14 cellular contexts compared by ENCODE assay signal in genomic region chr14:104075530-104076151, GRCh38. TPM values are rescaled to one million over a fixed set of nuclear protein-coding genes. Genes with fewer than 3 reads are reported as not detected.
DNase-seq lines count a peak whose midpoint lies in the region; ATAC-seq, FAIRE-seq and TF ChIP-seq lines count a peak whose summit lies in the region.
"Had no signal": no experiment of that assay in that cellular context is flagged by ENCODE, and none has a peak within 500 bp of the region (broad histone marks: within the 10 kb centered on the region; RNA-seq: fewer than 3 reads in every experiment).

No MANE protein-coding gene starts in this region.

- H3K4me3 Mint-ChIP-seq in activated naive CD4-positive, alpha-beta T cell treated with anti-CD3 and anti-CD28 coated beads, Interleukin-2, amount 50 U/mL, for 24 hours = no peak overlapping the region
- H3K4me3 Mint-ChIP-seq in CD4-positive, alpha-beta memory T cell = no peak overlapping the region
- H3K4me3 Mint-ChIP-seq: activated naive CD8-positive, alpha-beta T cell treated with anti-CD3 and anti-CD28 coated beads for 36 hours had no signal

- 53% methylated on average over 6 of the region's 6 CpGs; no CpG with 5 or more reads in 1 of the 2 experiments for WGBS in H1 (ENCODE audit: extremely low coverage in 1 of 2, insufficient coverage in 1 of 2, insufficient read length in 1 of 2, insufficient replicate concordance in 2 of 2, low coverage in 1 of 2, low lambda C conversion rate in 2 of 2, missing lambda C conversion rate in 1 of 2), 2 experiments
- 29% methylated on average over 6 of the region's 6 CpGs for WGBS in smooth muscle cell (ENCODE audit: low lambda C conversion rate)

- peaks cover 21% of the 10 kb centered on the region for H3K4me1 Mint-ChIP-seq in activated naive CD4-positive, alpha-beta T cell treated with anti-CD3 and anti-CD28 coated beads, Interleukin-2, amount 50 U/mL, for 24 hours
- peaks cover 14 to 25% (median 21%) of the 10 kb centered on the region in 4 donors for H3K4me1 Mint-ChIP-seq in CD4-positive, alpha-beta memory T cell

- intact Hi-C loops in CD4-positive, alpha-beta memory T cell (cut with micrococcal nuclease) = loop anchor here (5.0 kb wide), 1 partner anchor 322 kb away; no protein-coding TSS in a partner anchor

- POLR2A ChIA-PET in H1 (lab: Charles Lee; ENCODE audit: partially characterized antibody) = no interaction called here
- POLR2A ChIA-PET in CD4-positive, alpha-beta memory T cell (lab: Charles Lee; ENCODE audit: partially characterized antibody) = no interaction called here

- TF ChIP-seq CTCF in H1 (IDR thresholded peaks at IDR 0.05; ENCODE audit: control extremely low read depth in 1 of 3, insufficient read depth in 1 of 3, low read depth in 1 of 3, low read length in 3 of 3) (peak in 2 of 3 experiments; percentile 60 to 65; a peak in 3 of 4 replicates), smooth muscle cell (IDR thresholded peaks at IDR 0.05; ENCODE audit: borderline replicate concordance, insufficient read depth, poor library complexity, severe bottlenecking) (peak; percentile 40), omental fat pad (IDR thresholded peaks at IDR 0.05) (no peak)

- peaks cover 4% of the 10 kb centered on the region for H3K9me3 Mint-ChIP-seq in activated naive CD4-positive, alpha-beta T cell treated with anti-CD3 and anti-CD28 coated beads, Interleukin-2, amount 50 U/mL, for 24 hours
- peaks cover 12 to 13% of the 10 kb centered on the region in 2 donors for H3K9me3 Mint-ChIP-seq in activated naive CD4-positive, alpha-beta T cell treated with anti-CD3 and anti-CD28 coated beads, Interleukin-2, amount 50 U/mL, for 72 hours
- H3K9me3 Mint-ChIP-seq in CD4-positive, alpha-beta memory T cell = peaks cover 3 to 16% (median 13%) of the 10 kb centered on the region in 8 donors

- peak; percentile 90 for FAIRE-seq in H1 (lab: Jason Lieb, UNC)
- FAIRE-seq: GM19239 had no signal

- H3K36me3 ChIP-seq in H1 (ENCODE audit: control insufficient read depth in 2 of 4, insufficient read depth in 4 of 4, low read length in 3 of 4) (no peaks in the 10 kb centered on the region), smooth muscle cell (ENCODE audit: low read depth) (no peaks in the 10 kb centered on the region)
- no peaks in the 10 kb centered on the region for H3K36me3 ChIP-seq in CD4-positive, alpha-beta memory T cell (ENCODE audit: insufficient read depth, low read length)

- H3K79me2 ChIP-seq in H1 (ENCODE audit: control insufficient read depth in 1 of 2, insufficient read depth in 2 of 2, low read length in 2 of 2) = no peaks in the 10 kb centered on the region
- H3K79me2 ChIP-seq in smooth muscle cell (ENCODE audit: low read depth) = no peaks in the 10 kb centered on the region

- H4K5ac ChIP-seq in H1 (ENCODE audit: insufficient read length, low read depth, low read length) = no peak overlapping the region

- H4K8ac ChIP-seq in H1 (ENCODE audit: extremely low read depth, insufficient read depth, low read length) = no peak overlapping the region

- H3K27ac ChIP-seq in H1 (ENCODE audit: low read depth, low read length) (no peak overlapping the region), smooth muscle cell (ENCODE audit: low read depth) (no peak overlapping the region)
- no peak overlapping the region for H3K27ac ChIP-seq in CD4-positive, alpha-beta memory T cell (ENCODE audit: low read depth, low read length)

- H3K4me2 ChIP-seq in H1 (ENCODE audit: insufficient read depth in 1 of 2, low read depth in 2 of 2, low read length in 2 of 2) = no peak overlapping the region
- H3K4me2 ChIP-seq in smooth muscle cell = no peak overlapping the region

- no peak for DNase-seq in activated naive CD4-positive, alpha-beta T cell treated with anti-CD3 and anti-CD28 coated beads, Interleukin-2, amount 50 U/mL, for 72 hours (ENCODE audit: low spot score in 2 of 2)
- DNase-seq in NCI-H128 (lab: John Stamatoyannopoulos, UW; ENCODE audit: unreplicated experiment) (peak; percentile 37), H1 (ENCODE audit: low read depth in 1 of 2, low spot score in 2 of 2) (no peak), smooth muscle cell (lab: John Stamatoyannopoulos, UW; ENCODE audit: unreplicated experiment) (no peak), retina (no peak), omental fat pad (ENCODE audit: low spot score) (no peak)
- DNase-seq in CD4-positive, alpha-beta memory T cell = no peak
- DNase-seq: activated CD4-positive, CD25-positive, alpha-beta regulatory T cell; activated naive CD8-positive, alpha-beta T cell treated with anti-CD3 and anti-CD28 coated beads for 36 hours; Calu3; foreskin melanocyte; NCI-H2081 had no signal

- no peak overlapping the region for H3K4ac ChIP-seq in H1 (replicated peaks; ENCODE audit: insufficient read length, low read depth, low read length)

- H4K20me1 ChIP-seq in H1 (replicated peaks in 1 of 2; ENCODE audit: control insufficient read depth in 1 of 2, insufficient read depth in 2 of 2, low read length in 2 of 2) (no peaks in the 10 kb centered on the region), smooth muscle cell (ENCODE audit: low read depth) (no peaks in the 10 kb centered on the region)

- TF ChIP-seq POLR2A in H1 (IDR thresholded peaks at IDR 0.05; ENCODE audit: control extremely low read depth in 1 of 2, low read depth in 2 of 2, low read length in 2 of 2) = no peak

- no peak overlapping the region for H3K23ac ChIP-seq in H1 (ENCODE audit: insufficient read length)

- CTCF ChIA-PET in H1 (lab: Charles Lee; ENCODE audit: partially characterized antibody) = interaction anchor here (0.6 to 4.6 kb wide), 25 partner anchors 9 to 520 kb away, joined by 3 to 62 read pairs (median 3); partner anchors contain the start of gene ASPG
- CTCF ChIA-PET in CD4-positive, alpha-beta memory T cell (lab: Charles Lee; ENCODE audit: partially characterized antibody) = interaction anchor here (3.2 kb wide), 1 partner anchor 489 kb away, joined by 29 read pairs; no protein-coding TSS in a partner anchor

- H3K36me3 Mint-ChIP-seq in activated naive CD4-positive, alpha-beta T cell treated with anti-CD3 and anti-CD28 coated beads, Interleukin-2, amount 50 U/mL, for 24 hours = no peaks in the 10 kb centered on the region
- H3K36me3 Mint-ChIP-seq in activated naive CD4-positive, alpha-beta T cell treated with anti-CD3 and anti-CD28 coated beads, Interleukin-2, amount 50 U/mL, for 72 hours = peaks cover 4 to 11% of the 10 kb centered on the region in 2 donors
- no peaks in the 10 kb centered on the region for H3K36me3 Mint-ChIP-seq in CD4-positive, alpha-beta memory T cell
- H3K36me3 Mint-ChIP-seq: activated naive CD8-positive, alpha-beta T cell treated with anti-CD3 and anti-CD28 coated beads for 36 hours had no signal

- no peak overlapping the region for H2BK120ac ChIP-seq in H1 (replicated peaks; ENCODE audit: low read depth, low read length)

- H2BK12ac ChIP-seq in H1 (ENCODE audit: low read depth, low read length) = no peak overlapping the region

- no peak for ATAC-seq in activated naive CD4-positive, alpha-beta T cell treated with anti-CD3 and anti-CD28 coated beads, Interleukin-2, amount 50 U/mL, for 72 hours
- no peak for ATAC-seq in omental fat pad (ENCODE audit: low FRiP score)

- TF ChIP-seq RAD21 in H1 (IDR thresholded peaks at IDR 0.05 in 1 of 2, conservative IDR thresholded peaks at IDR 0.05 in 1 of 2; ENCODE audit: low read depth in 2 of 2, low read length in 2 of 2) = peak; percentile 57 to 67

- no peak overlapping the region for H4K91ac ChIP-seq in H1 (replicated peaks; ENCODE audit: insufficient read length, low read length)

- H3K23me2 ChIP-seq in H1 (ENCODE audit: low read depth, low read length) = no peaks in the 10 kb centered on the region

- no peak overlapping the region for H2BK15ac ChIP-seq in H1 (ENCODE audit: low read length)

- H3K14ac ChIP-seq in H1 (ENCODE audit: insufficient read length) = no peak overlapping the region

- H2AFZ ChIP-seq in H1 (ENCODE audit: low read length) (no peak overlapping the region), smooth muscle cell (ENCODE audit: low read depth) (no peak overlapping the region)

- H3K4me1 ChIP-seq in H1 (replicated peaks in 1 of 4; ENCODE audit: control insufficient read depth in 3 of 4, insufficient read depth in 4 of 4, low read length in 3 of 4) (no peaks in the 10 kb centered on the region), smooth muscle cell (ENCODE audit: low read depth) (no peaks in the 10 kb centered on the region)
- peaks cover 21% of the 10 kb centered on the region for H3K4me1 ChIP-seq in CD4-positive, alpha-beta memory T cell (ENCODE audit: insufficient read depth, low read length)

- H3K27me3 Mint-ChIP-seq in activated naive CD4-positive, alpha-beta T cell treated with anti-CD3 and anti-CD28 coated beads, Interleukin-2, amount 50 U/mL, for 24 hours = peaks cover 2% of the 10 kb centered on the region
- peaks cover 0 to 1% of the 10 kb centered on the region in 2 donors for H3K27me3 Mint-ChIP-seq in CD4-positive, alpha-beta memory T cell

- H2BK5ac ChIP-seq in H1 (ENCODE audit: low read depth, low read length) = no peak overlapping the region

- H3K27ac Mint-ChIP-seq in activated naive CD4-positive, alpha-beta T cell treated with anti-CD3 and anti-CD28 coated beads, Interleukin-2, amount 50 U/mL, for 24 hours = peak overlapping the region; percentile 65
- no peak overlapping the region for H3K27ac Mint-ChIP-seq in activated naive CD4-positive, alpha-beta T cell treated with anti-CD3 and anti-CD28 coated beads, Interleukin-2, amount 50 U/mL, for 72 hours
- peak overlapping the region in 3 of 7 donors; percentile 15 to 70 (median 50) for H3K27ac Mint-ChIP-seq in CD4-positive, alpha-beta memory T cell
- H3K27ac Mint-ChIP-seq: activated naive CD8-positive, alpha-beta T cell treated with anti-CD3 and anti-CD28 coated beads for 36 hours had no signal

- H3K27me3 ChIP-seq in H1 (replicated peaks in 1 of 4; ENCODE audit: control insufficient read depth in 3 of 4, extremely low read depth in 1 of 4, insufficient read depth in 3 of 4, low read length in 3 of 4) (no peaks in the 10 kb centered on the region), smooth muscle cell (ENCODE audit: low read depth) (no peaks in the 10 kb centered on the region)
- H3K27me3 ChIP-seq in CD4-positive, alpha-beta memory T cell (ENCODE audit: insufficient read depth, low read length) = no peaks in the 10 kb centered on the region

- no peaks in the 10 kb centered on the region for H3F3A ChIP-seq in smooth muscle cell (ENCODE audit: low read depth)

- no peak overlapping the region for H3K56ac ChIP-seq in H1 (replicated peaks; ENCODE audit: insufficient read length, low read depth, low read length)

- no peak for TF ChIP-seq EP300 in H1 (IDR thresholded peaks at IDR 0.05; ENCODE audit: borderline replicate concordance in 1 of 2, low read depth in 2 of 2, low read length in 2 of 2)

- no peak overlapping the region for H2AK5ac ChIP-seq in H1 (ENCODE audit: low read depth, low read length)

- no peak overlapping the region for H3K4me3 ChIP-seq in H1 (ENCODE audit: extremely low read depth in 1 of 4, insufficient read depth in 2 of 4, low read depth in 3 of 4, low read length in 4 of 4)
- H3K4me3 ChIP-seq in smooth muscle cell = no peak overlapping the region
- no peak overlapping the region for H3K4me3 ChIP-seq in CD4-positive, alpha-beta memory T cell (ENCODE audit: low read length in 2 of 2)

- peaks cover 7 to 8% of the 10 kb centered on the region in 2 experiments for H3K9me3 ChIP-seq in H1 (ENCODE audit: insufficient read depth in 2 of 2, low read depth in 1 of 2, low read length in 1 of 2)
- H3K9me3 ChIP-seq in smooth muscle cell (replicated peaks; ENCODE audit: low read depth) = no peaks in the 10 kb centered on the region
- H3K9me3 ChIP-seq in CD4-positive, alpha-beta memory T cell (ENCODE audit: control insufficient read depth in 1 of 2, low read length in 2 of 2) = peaks cover 0 to 6% of the 10 kb centered on the region in 2 donors

- H3K79me1 ChIP-seq in H1 (ENCODE audit: low read depth, low read length) = no peaks in the 10 kb centered on the region

- H3K18ac ChIP-seq in H1 (ENCODE audit: extremely low read depth, low read length) = no peak overlapping the region

- H3K9ac ChIP-seq in H1 (replicated peaks in 1 of 4; ENCODE audit: extremely low read depth in 1 of 4, low read depth in 3 of 4, low read length in 3 of 4) (no peak overlapping the region), smooth muscle cell (ENCODE audit: low read depth) (no peak overlapping the region)

- H2BK20ac ChIP-seq in H1 (ENCODE audit: low read length) = no peak overlapping the region

RNA-seq across cellular contexts. Expression of gene ASPG, which starts 9.9 kb away (rescaled TPM):
- not detected for total RNA-seq in activated naive CD4-positive, alpha-beta T cell treated with anti-CD3 and anti-CD28 coated beads, Interleukin-2, amount 50 U/mL, for 72 hours
- total RNA-seq in H1 (2021; fragmentation: NEBNext Ultra II Directional; extraction: Animal tissue kit (Norgen Biotek cat#: 25700)) = 0.34 and 0.46 TPM in 2 replicates
- 0.59 and 0.89 TPM in 2 replicates for polyA plus RNA-seq in H1 (2011; rRNA removed)
- polyA plus RNA-seq in H1 (2011; cell fraction: cytosol; rRNA removed) = 0.79 TPM
- 6.4 TPM for polyA plus RNA-seq in H1 (2011; cell fraction: nucleus; rRNA removed)
- 0.22 to 1.6 TPM (median 1.0 TPM) in 4 replicates for polyA plus RNA-seq in H1 (2012, experiment 1 of 2)
- 0.21 TPM for polyA plus RNA-seq in H1 (2012, experiment 2 of 2)
- polyA plus RNA-seq in H1 (2013, experiment 1 of 2) = 0.36 TPM
- polyA plus RNA-seq in H1 (2013, experiment 2 of 2) = 0.06 TPM
- 0.32 and 1.2 TPM in 2 replicates for polyA minus RNA-seq in H1 (2011; rRNA and poly(A)+ RNA removed)
- 1.3 TPM for polyA minus RNA-seq in H1 (2011; cell fraction: cytosol; rRNA and poly(A)+ RNA removed)
- polyA minus RNA-seq in H1 (2011; cell fraction: nucleus; rRNA and poly(A)+ RNA removed) = 2.8 TPM
- total RNA-seq in smooth muscle cell = 0.18 and 0.49 TPM in 2 replicates
- 0.47 and 1.2 TPM in 2 replicates for polyA plus RNA-seq in smooth muscle cell
- total RNA-seq in CD4-positive, alpha-beta memory T cell = not detected
- not detected for polyA plus RNA-seq in CD4-positive, alpha-beta memory T cell
- total RNA-seq in omental fat pad = 1 to 10 TPM in 3 of 4 donors, not detected in 1; 1.5 to 2.0 (median 1.9) TPM
- total RNA-seq: activated naive CD8-positive, alpha-beta T cell treated with anti-CD3 and anti-CD28 coated beads for 36 hours; Calu3 had no signal

Comparison
In these comparisons a context has a peak if more than half of its experiments do, and no peak if none do; other contexts are left out.
1. CTCF ChIP-seq: peak in H1 (2 of 3) and smooth muscle cell (single experiment); none in omental fat pad (0 of 3).